Comparison of ENCODE assay signal across 1 cellular context in genomic region chr14:105381446-105382342, GRCh38.
TF ChIP-seq lines count a peak whose summit lies in the region.

No MANE protein-coding gene starts in this region.

TF ChIP-seq in H1, 55 proteins besides CTCF, POLR2A, EP300 and RAD21:
- TF ChIP-seq RFX5 (IDR thresholded peaks at IDR 0.05; ENCODE audit: borderline replicate concordance, low read depth, low read length) = no peak
- no peak for TF ChIP-seq NRF1 (IDR thresholded peaks at IDR 0.05; ENCODE audit: low read depth, low read length)
- TF ChIP-seq CBX8 (IDR thresholded peaks at IDR 0.05; ENCODE audit: borderline replicate concordance, low read depth, low read length) = no peak
- no peak for TF ChIP-seq PHF8 (conservative IDR thresholded peaks at IDR 0.05; ENCODE audit: low read depth, low read length)
- no peak for TF ChIP-seq BRCA1 (IDR thresholded peaks at IDR 0.05; ENCODE audit: low read depth, low read length)
- no peak for TF ChIP-seq SAP30 (IDR thresholded peaks at IDR 0.05; ENCODE audit: insufficient read depth, insufficient replicate concordance, low read length)
- TF ChIP-seq JUN (IDR thresholded peaks at IDR 0.05; ENCODE audit: low read depth, low read length) = no peak
- TF ChIP-seq YY1 (IDR thresholded peaks at IDR 0.05; ENCODE audit: low read depth, low read length) = no peak
- no peak for TF ChIP-seq BACH1 (IDR thresholded peaks at IDR 0.05; ENCODE audit: low read length)
- no peak for TF ChIP-seq TCF12 (IDR thresholded peaks at IDR 0.05; ENCODE audit: low read depth, low read length)
- no peak for TF ChIP-seq USF2 (IDR thresholded peaks at IDR 0.05; ENCODE audit: low read length)
- no peak for TF ChIP-seq MAFK (IDR thresholded peaks at IDR 0.05; ENCODE audit: low read depth, low read length)
- no peak for TF ChIP-seq SUZ12 (IDR thresholded peaks at IDR 0.05; ENCODE audit: low read length)
